ENCODE assay signal across 1 cellular context in the genomic region with DNA sequence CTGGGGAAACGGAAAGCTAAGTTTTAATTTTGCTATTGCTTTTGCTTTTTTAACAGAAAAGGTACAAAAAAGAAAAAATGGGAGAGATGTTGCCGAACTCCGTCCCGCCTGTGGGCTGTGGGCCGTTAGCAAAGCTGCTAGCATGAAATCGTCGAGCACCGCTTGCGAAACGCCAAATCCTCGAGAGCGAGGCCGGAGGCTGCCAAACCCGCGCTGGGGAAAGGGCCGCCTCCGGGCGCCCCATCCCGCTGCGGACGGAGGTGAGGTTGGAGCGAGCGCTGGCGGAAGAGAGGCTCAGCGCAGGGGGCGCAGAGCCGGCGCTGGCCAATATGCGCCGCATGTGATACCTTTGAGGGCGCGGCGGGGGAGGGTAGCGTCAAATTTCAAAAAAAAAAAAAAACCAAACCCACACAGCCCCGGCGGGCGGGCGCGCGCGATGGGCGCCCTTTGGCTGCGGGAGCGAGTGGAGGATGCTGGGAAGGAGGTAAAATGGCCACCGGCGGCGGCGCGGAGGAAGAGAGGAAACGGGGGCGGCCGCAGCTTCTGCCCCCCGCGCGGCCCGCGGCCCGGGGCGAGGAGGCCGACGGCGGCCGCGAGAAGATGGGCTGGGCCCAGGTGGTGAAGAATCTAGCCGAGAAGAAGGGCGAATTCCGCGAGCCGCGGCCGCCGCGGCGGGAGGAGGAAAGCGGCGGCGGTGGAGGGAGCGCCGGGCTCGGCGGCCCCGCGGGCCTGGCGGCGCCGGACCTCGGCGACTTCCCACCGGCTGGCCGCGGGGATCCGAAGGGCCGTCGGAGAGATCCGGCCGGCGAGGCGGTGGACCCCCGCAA.
TF ChIP-seq lines count a peak whose summit lies in the region.

A gene with protein sequence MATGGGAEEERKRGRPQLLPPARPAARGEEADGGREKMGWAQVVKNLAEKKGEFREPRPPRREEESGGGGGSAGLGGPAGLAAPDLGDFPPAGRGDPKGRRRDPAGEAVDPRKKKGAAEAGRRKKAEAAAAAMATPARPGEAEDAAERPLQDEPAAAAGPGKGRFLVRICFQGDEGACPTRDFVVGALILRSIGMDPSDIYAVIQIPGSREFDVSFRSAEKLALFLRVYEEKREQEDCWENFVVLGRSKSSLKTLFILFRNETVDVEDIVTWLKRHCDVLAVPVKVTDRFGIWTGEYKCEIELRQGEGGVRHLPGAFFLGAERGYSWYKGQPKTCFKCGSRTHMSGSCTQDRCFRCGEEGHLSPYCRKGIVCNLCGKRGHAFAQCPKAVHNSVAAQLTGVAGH (plus strand): TSS at position 473 of the 827 bp plus-strand sequence. CDS start 17 bp downstream, at position 490.

TF ChIP-seq in WTC11, 78 proteins besides CTCF, POLR2A, EP300 and RAD21 (continued from another document):
- TF ChIP-seq, protein P1, sequence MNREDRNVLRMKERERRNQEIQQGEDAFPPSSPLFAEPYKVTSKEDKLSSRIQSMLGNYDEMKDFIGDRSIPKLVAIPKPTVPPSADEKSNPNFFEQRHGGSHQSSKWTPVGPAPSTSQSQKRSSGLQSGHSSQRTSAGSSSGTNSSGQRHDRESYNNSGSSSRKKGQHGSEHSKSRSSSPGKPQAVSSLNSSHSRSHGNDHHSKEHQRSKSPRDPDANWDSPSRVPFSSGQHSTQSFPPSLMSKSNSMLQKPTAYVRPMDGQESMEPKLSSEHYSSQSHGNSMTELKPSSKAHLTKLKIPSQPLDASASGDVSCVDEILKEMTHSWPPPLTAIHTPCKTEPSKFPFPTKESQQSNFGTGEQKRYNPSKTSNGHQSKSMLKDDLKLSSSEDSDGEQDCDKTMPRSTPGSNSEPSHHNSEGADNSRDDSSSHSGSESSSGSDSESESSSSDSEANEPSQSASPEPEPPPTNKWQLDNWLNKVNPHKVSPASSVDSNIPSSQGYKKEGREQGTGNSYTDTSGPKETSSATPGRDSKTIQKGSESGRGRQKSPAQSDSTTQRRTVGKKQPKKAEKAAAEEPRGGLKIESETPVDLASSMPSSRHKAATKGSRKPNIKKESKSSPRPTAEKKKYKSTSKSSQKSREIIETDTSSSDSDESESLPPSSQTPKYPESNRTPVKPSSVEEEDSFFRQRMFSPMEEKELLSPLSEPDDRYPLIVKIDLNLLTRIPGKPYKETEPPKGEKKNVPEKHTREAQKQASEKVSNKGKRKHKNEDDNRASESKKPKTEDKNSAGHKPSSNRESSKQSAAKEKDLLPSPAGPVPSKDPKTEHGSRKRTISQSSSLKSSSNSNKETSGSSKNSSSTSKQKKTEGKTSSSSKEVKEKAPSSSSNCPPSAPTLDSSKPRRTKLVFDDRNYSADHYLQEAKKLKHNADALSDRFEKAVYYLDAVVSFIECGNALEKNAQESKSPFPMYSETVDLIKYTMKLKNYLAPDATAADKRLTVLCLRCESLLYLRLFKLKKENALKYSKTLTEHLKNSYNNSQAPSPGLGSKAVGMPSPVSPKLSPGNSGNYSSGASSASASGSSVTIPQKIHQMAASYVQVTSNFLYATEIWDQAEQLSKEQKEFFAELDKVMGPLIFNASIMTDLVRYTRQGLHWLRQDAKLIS (CRISPR knock-in tag; IDR thresholded peaks at IDR 0.05; ENCODE audit: borderline replicate concordance): no peak
- TF ChIP-seq, protein P2, sequence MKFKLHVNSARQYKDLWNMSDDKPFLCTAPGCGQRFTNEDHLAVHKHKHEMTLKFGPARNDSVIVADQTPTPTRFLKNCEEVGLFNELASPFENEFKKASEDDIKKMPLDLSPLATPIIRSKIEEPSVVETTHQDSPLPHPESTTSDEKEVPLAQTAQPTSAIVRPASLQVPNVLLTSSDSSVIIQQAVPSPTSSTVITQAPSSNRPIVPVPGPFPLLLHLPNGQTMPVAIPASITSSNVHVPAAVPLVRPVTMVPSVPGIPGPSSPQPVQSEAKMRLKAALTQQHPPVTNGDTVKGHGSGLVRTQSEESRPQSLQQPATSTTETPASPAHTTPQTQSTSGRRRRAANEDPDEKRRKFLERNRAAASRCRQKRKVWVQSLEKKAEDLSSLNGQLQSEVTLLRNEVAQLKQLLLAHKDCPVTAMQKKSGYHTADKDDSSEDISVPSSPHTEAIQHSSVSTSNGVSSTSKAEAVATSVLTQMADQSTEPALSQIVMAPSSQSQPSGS (CRISPR knock-in tag; IDR thresholded peaks at IDR 0.05; ENCODE audit: borderline replicate concordance, low read depth): no peak
- TF ChIP-seq, protein P3, sequence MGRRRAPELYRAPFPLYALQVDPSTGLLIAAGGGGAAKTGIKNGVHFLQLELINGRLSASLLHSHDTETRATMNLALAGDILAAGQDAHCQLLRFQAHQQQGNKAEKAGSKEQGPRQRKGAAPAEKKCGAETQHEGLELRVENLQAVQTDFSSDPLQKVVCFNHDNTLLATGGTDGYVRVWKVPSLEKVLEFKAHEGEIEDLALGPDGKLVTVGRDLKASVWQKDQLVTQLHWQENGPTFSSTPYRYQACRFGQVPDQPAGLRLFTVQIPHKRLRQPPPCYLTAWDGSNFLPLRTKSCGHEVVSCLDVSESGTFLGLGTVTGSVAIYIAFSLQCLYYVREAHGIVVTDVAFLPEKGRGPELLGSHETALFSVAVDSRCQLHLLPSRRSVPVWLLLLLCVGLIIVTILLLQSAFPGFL (CRISPR knock-in tag; IDR thresholded peaks at IDR 0.05; ENCODE audit: borderline replicate concordance): 0 out of 2 replicates have a peak, but pooled peaks have one; percentile 74
- no peak for TF ChIP-seq JUN (CRISPR knock-in tag; IDR thresholded peaks at IDR 0.05)
